Comparison of ENCODE assay signal across 25 cellular contexts in genomic region chr1:157915859-157916258, GRCh38.
"Had no signal": no experiment of that assay in that cellular context is flagged by ENCODE, and none has a peak within 500 bp of the region (broad histone marks: within the 10 kb centered on the region; RNA-seq: fewer than 3 reads in every experiment).

No MANE protein-coding gene starts in this region.

- H3K4me1 ChIP-seq: prostate gland, right lobe of liver, tibial nerve, uterus had no signal

- ATAC-seq: left lobe of liver; mucosa of descending colon; naive thymus-derived CD4-positive, alpha-beta T cell; natural killer cell treated with Interleukin-12 subunit alpha and Interleukin-12 subunit beta and Interleukin-15 and Interleukin-18, amount 100 ng/mL, for 72 hours; right lobe of liver; stimulated activated memory B cell treated with anti-CD40 and anti-IgM and Interleukin-4, amounts not matched to agents 10 μg/mL and 1 μg/mL and 100 μg/mL, for 72 hours; stimulated activated naive CD8-positive, alpha-beta T cell treated with anti-CD3 and anti-CD28 coated beads, Interleukin-15, amount 100 ng/mL, for 72 hours had no signal

- H3K79me2 ChIP-seq: hepatocyte had no signal

- H3K27ac ChIP-seq: hepatocyte, ovary, prostate gland, right lobe of liver, tibial nerve, uterus had no signal

- H3K4me2 ChIP-seq: hepatocyte, smooth muscle cell had no signal

- H3K4me3 ChIP-seq: hepatocyte, lung, mucosa of descending colon, ovary, prostate gland, right lobe of liver, smooth muscle cell, tibial nerve, uterus had no signal

- H3K9me3 ChIP-seq: mucosa of descending colon, ovary, prostate gland, right lobe of liver, uterus had no signal

- H3K27me3 ChIP-seq: ovary, right lobe of liver, tibial nerve, uterus had no signal

- H3K36me3 ChIP-seq: ovary, prostate gland, right lobe of liver, tibial nerve, uterus had no signal

- DNase-seq: head of caudate nucleus; islet precursor cell; midbrain; mucosa of descending colon; naive thymus-derived CD4-positive, alpha-beta T cell; ovary; posterior cingulate gyrus; retina; right lobe of liver; stimulated activated CD4-positive, alpha-beta T cell treated with anti-CD3 and anti-CD28 coated beads, Interleukin-1b, Interleukin-23, amount 100 ng/mL, for 48 hours; stimulated activated CD4-positive, alpha-beta T cell treated with anti-CD3 and anti-CD28 coated beads, Interleukin-2, amount 100 ng/mL, for 48 hours; stimulated activated CD4-positive, alpha-beta T cell treated with anti-CD3 and anti-CD28 coated beads, Interleukin-4, amount 100 ng/mL, for 4 hours; stimulated activated CD8-positive, alpha-beta memory T cell treated with anti-CD3 and anti-CD28 coated beads, Interleukin-4, amount 100 ng/mL, for 48 hours; stimulated activated naive CD4-positive, alpha-beta T cell treated with Interleukin-2 at 50 U/mL for 16 hours; stimulated activated naive CD8-positive, alpha-beta T cell treated with anti-CD3 and anti-CD28 coated beads, Interleukin-15, amount 100 ng/mL, for 72 hours; substantia nigra; uterus had no signal
